17 cellular contexts compared by ENCODE assay signal in genomic region chr17:63191610-63192009, GRCh38.
DNase-seq lines count a peak whose midpoint lies in the region; ATAC-seq and TF ChIP-seq lines count a peak whose summit lies in the region.
"Had no signal": no experiment of that assay in that cellular context is flagged by ENCODE, and none has a peak within 500 bp of the region (broad histone marks: within the 10 kb centered on the region; RNA-seq: fewer than 3 reads in every experiment).

No MANE protein-coding gene starts in this region.

- no peak overlapping the region for H3K4me3 ChIP-seq in GM06990 (replicated peaks; ENCODE audit: low read depth, low read length)
- H3K4me3 ChIP-seq in heart left ventricle: no peak overlapping the region
- H3K4me3 ChIP-seq in SJCRH30: no peak overlapping the region
- H3K4me3 ChIP-seq: coronary artery, neural progenitor cell had no signal

- peak; percentile 6 for DNase-seq in GM06990 (ENCODE audit: extremely low read depth, insufficient read length)
- DNase-seq in NOMO-1 treated with dmso at 0.1 percent for 144 hours (lab: John Stamatoyannopoulos, UW; ENCODE audit: unreplicated experiment): peak; percentile 74
- peak in 3 of 5 donors; percentile 23 to 58 (median 43) for DNase-seq in heart left ventricle
- no peak for DNase-seq in sciatic nerve (ENCODE audit: low spot score)
- DNase-seq in central memory CD4-positive, alpha-beta T cell: no peak
- no peak for DNase-seq in DMS79 (lab: John Stamatoyannopoulos, UW)
- no peak for DNase-seq in SJCRH30
- DNase-seq: activated naive CD8-positive, alpha-beta T cell treated with anti-CD3 and anti-CD28 coated beads for 36 hours; COR-L47; foreskin fibroblast; kidney; NCI-H1436 had no signal

- no peak for TF ChIP-seq POLR2A in heart left ventricle (IDR thresholded peaks at IDR 0.05)

- H3K27me3 ChIP-seq in GM06990 (replicated peaks; ENCODE audit: control insufficient read depth, insufficient read depth, low read length) (no peaks in the 10 kb centered on the region), heart left ventricle (no peaks in the 10 kb centered on the region), SJCRH30 (no peaks in the 10 kb centered on the region)
- H3K27me3 ChIP-seq: neural progenitor cell had no signal

- WGBS in heart left ventricle, 4 donors: 83 to 87% (median 85%) methylated on average over 8 of the region's 8 CpGs

- H3K9me3 ChIP-seq in heart left ventricle (no peaks in the 10 kb centered on the region), SJCRH30 (replicated peaks) (no peaks in the 10 kb centered on the region)

- TF ChIP-seq CTCF in GM06990 (IDR thresholded peaks at IDR 0.05; ENCODE audit: insufficient read depth, low read length, poor library complexity, severe bottlenecking): no peak
- no peak for TF ChIP-seq CTCF in heart left ventricle (IDR thresholded peaks at IDR 0.05)

- H3K27ac ChIP-seq in heart left ventricle: peak overlapping the region in 1 of 12 donors; percentile 42
- no peak overlapping the region for H3K27ac ChIP-seq in SJCRH30
- H3K27ac ChIP-seq: coronary artery, KMS-11, neural progenitor cell had no signal

- H3K4me1 ChIP-seq in heart left ventricle (peaks cover 0 to 31% (median 0%) of the 10 kb centered on the region in 12 donors), SJCRH30 (no peaks in the 10 kb centered on the region)
- H3K4me1 ChIP-seq: neural progenitor cell had no signal

- no peaks in the 10 kb centered on the region for H3K36me3 ChIP-seq in GM06990 (ENCODE audit: control insufficient read depth, insufficient read depth, low read length)
- H3K36me3 ChIP-seq in heart left ventricle: peaks cover 0 to 19% (median 0%) of the 10 kb centered on the region in 9 donors
- no peaks in the 10 kb centered on the region; the same call in 1 of the 2 replicates for H3K36me3 ChIP-seq in SJCRH30
- H3K36me3 ChIP-seq: neural progenitor cell had no signal

- intact Hi-C loops in heart left ventricle (cut with DNase I) (no loop called here), sciatic nerve (cut with DNase I) (no loop called here)

- ATAC-seq in heart left ventricle (peak in 1 of 4 donors; percentile 39), sciatic nerve (peak; percentile 51), GM21390 (IDR thresholded peaks at IDR 0.05; ENCODE audit: unreplicated experiment) (no peak)
- ATAC-seq: activated CD4-positive, CD25-positive, alpha-beta regulatory T cell treated with anti-CD3 and anti-CD28 coated beads, Interleukin-2, amount 50 U/mL, for 24 hours had no signal

Comparison
In these comparisons a context has a peak if more than half of its experiments do, and no peak if none do; other contexts are left out.
1. DNase-seq: peak in GM06990 (single experiment), NOMO-1 treated with dmso at 0.1 percent for 144 hours (single experiment) and heart left ventricle (3 of 5); none in sciatic nerve (single experiment), central memory CD4-positive, alpha-beta T cell (single experiment), DMS79 (single experiment) and SJCRH30 (0 of 2).